Comparison of ENCODE assay signal across 11 cellular contexts in the genomic region with DNA sequence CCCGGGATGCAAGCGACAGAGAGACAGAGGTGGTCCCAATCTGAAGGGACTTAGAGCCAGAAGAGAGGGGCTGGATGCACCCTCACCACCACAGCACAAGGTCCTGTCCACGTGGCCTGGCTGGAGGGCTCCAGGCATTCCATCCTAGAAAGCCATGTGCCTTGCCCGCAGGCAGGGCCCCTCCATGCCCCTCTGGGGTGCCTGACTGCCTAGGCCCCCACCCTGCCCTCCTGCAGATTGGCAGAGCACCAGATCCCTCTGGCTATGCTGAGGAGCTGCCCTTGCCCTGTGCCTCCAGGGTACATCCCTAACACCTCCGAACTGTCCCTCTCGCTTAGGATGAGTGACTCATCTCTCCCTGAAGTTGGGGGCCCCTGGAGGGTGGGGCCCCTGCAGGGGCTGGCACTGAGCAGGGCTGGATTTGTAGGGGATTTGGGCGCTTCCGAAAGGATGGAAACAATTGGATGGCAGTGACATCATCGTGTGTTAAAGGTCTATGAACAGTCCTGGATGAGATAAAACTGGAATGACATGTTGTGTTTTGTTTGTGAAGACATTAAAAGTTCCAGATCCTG. TPM values are rescaled to one million over a fixed set of nuclear protein-coding genes. Genes with fewer than 3 reads are reported as not detected.
DNase-seq lines count a peak whose midpoint lies in the region; ATAC-seq and TF ChIP-seq lines count a peak whose summit lies in the region.
"Had no signal": no experiment of that assay in that cellular context is flagged by ENCODE, and none has a peak within 500 bp of the region (broad histone marks: within the 10 kb centered on the region; RNA-seq: fewer than 3 reads in every experiment).

No MANE protein-coding gene starts in this region.

- intact Hi-C loops in aorta (cut with DNase I): loop anchor here (5.0 kb wide), 1 partner anchor 163 kb away; no protein-coding TSS in a partner anchor
- intact Hi-C loops in activated T-helper 1 cell treated with anti-CD3 and anti-CD28 coated beads, Interleukin-12 subunit alpha, Interleukin-12 subunit beta, Interleukin-2, Interleukin-4 antibody, amounts not matched to agents 30 ng/mL and 10 ng/mL and 1 ng/mL, durations not matched to agents 14 hours and 24 hours and 36 hours (cut with micrococcal nuclease): no loop called here

- peaks cover 30% of the 10 kb centered on the region for H3K9me3 Mint-ChIP-seq in activated naive CD8-positive, alpha-beta T cell treated with anti-CD3 and anti-CD28 coated beads, Interleukin-2, amount 50 U/mL, for 24 hours
- H3K9me3 Mint-ChIP-seq in activated naive CD8-positive, alpha-beta T cell treated with anti-CD3 and anti-CD28 coated beads for 36 hours: peaks cover 26% of the 10 kb centered on the region
- peaks cover 32% of the 10 kb centered on the region for H3K9me3 Mint-ChIP-seq in activated T-helper 1 cell treated with anti-CD3 and anti-CD28 coated beads, Interleukin-12 subunit alpha, Interleukin-12 subunit beta, Interleukin-2, Interleukin-4 antibody, amounts not matched to agents 30 ng/mL and 10 ng/mL and 1 ng/mL, durations not matched to agents 14 hours and 24 hours and 36 hours

- TF ChIP-seq CTCF in fibroblast of the aortic adventitia (IDR thresholded peaks at IDR 0.05; ENCODE audit: insufficient read depth, low read length): no peak

- H3K27ac Mint-ChIP-seq in activated naive CD8-positive, alpha-beta T cell treated with anti-CD3 and anti-CD28 coated beads, Interleukin-2, amount 50 U/mL, for 24 hours: no peak overlapping the region
- no peak overlapping the region for H3K27ac Mint-ChIP-seq in activated naive CD8-positive, alpha-beta T cell treated with anti-CD3 and anti-CD28 coated beads for 36 hours
- no peak overlapping the region for H3K27ac Mint-ChIP-seq in activated T-helper 1 cell treated with anti-CD3 and anti-CD28 coated beads, Interleukin-12 subunit alpha, Interleukin-12 subunit beta, Interleukin-2, Interleukin-4 antibody, amounts not matched to agents 30 ng/mL and 10 ng/mL and 1 ng/mL, durations not matched to agents 14 hours and 24 hours and 36 hours

- no peak overlapping the region for H3K4me3 ChIP-seq in fibroblast of the aortic adventitia (ENCODE audit: low read depth, low read length)
- no peak overlapping the region for H3K4me3 ChIP-seq in mucosa of rectum (ENCODE audit: low read length in 2 of 2)
- no peak overlapping the region for H3K4me3 ChIP-seq in aorta (ENCODE audit: low read length in 2 of 2)

- H3K9ac ChIP-seq in mucosa of rectum (ENCODE audit: low read depth in 1 of 2, low read length in 2 of 2): no peak overlapping the region

- no peaks in the 10 kb centered on the region for H3K4me1 Mint-ChIP-seq in activated naive CD8-positive, alpha-beta T cell treated with anti-CD3 and anti-CD28 coated beads, Interleukin-2, amount 50 U/mL, for 24 hours
- peaks cover 4% of the 10 kb centered on the region for H3K4me1 Mint-ChIP-seq in activated naive CD8-positive, alpha-beta T cell treated with anti-CD3 and anti-CD28 coated beads for 36 hours
- H3K4me1 Mint-ChIP-seq in activated T-helper 1 cell treated with anti-CD3 and anti-CD28 coated beads, Interleukin-12 subunit alpha, Interleukin-12 subunit beta, Interleukin-2, Interleukin-4 antibody, amounts not matched to agents 30 ng/mL and 10 ng/mL and 1 ng/mL, durations not matched to agents 14 hours and 24 hours and 36 hours (ENCODE audit: low read depth): no peaks in the 10 kb centered on the region

- H3K27me3 ChIP-seq in mucosa of rectum (ENCODE audit: control insufficient read depth in 2 of 2, insufficient read depth in 2 of 2, low read length in 2 of 2) (no peaks in the 10 kb centered on the region), aorta (ENCODE audit: control insufficient read depth in 1 of 2, insufficient read depth in 2 of 2, low read length in 1 of 2) (no peaks in the 10 kb centered on the region)

- 57 to 59% methylated on average over 9 of the region's 9 CpGs for WGBS in aorta, 2 donors

- H3K36me3 ChIP-seq in mucosa of rectum (ENCODE audit: control insufficient read depth in 2 of 2, insufficient read depth in 2 of 2, low read length in 2 of 2) (peaks cover 12 to 19% of the 10 kb centered on the region in 2 donors), aorta (ENCODE audit: control insufficient read depth in 1 of 2, insufficient read depth in 2 of 2, low read length in 1 of 2) (no peaks in the 10 kb centered on the region)

- H3K27ac ChIP-seq in mucosa of rectum (ENCODE audit: low read depth in 2 of 2, low read length in 2 of 2) (peak overlapping the region; percentile 17 to 28), aorta (ENCODE audit: low read depth in 1 of 2, low read length in 2 of 2) (no peak overlapping the region)

- H3K36me3 Mint-ChIP-seq in activated naive CD8-positive, alpha-beta T cell treated with anti-CD3 and anti-CD28 coated beads, Interleukin-2, amount 50 U/mL, for 24 hours (ENCODE audit: low read depth): peaks cover 50% of the 10 kb centered on the region
- H3K36me3 Mint-ChIP-seq in activated naive CD8-positive, alpha-beta T cell treated with anti-CD3 and anti-CD28 coated beads for 36 hours: peaks cover 62% of the 10 kb centered on the region
- H3K36me3 Mint-ChIP-seq in activated T-helper 1 cell treated with anti-CD3 and anti-CD28 coated beads, Interleukin-12 subunit alpha, Interleukin-12 subunit beta, Interleukin-2, Interleukin-4 antibody, amounts not matched to agents 30 ng/mL and 10 ng/mL and 1 ng/mL, durations not matched to agents 14 hours and 24 hours and 36 hours (ENCODE audit: low read depth): peaks cover 28% of the 10 kb centered on the region

- DNase-seq in activated naive CD8-positive, alpha-beta T cell treated with anti-CD3 and anti-CD28 coated beads, Interleukin-2, amount 50 U/mL, for 24 hours: no peak
- no peak for DNase-seq in activated naive CD8-positive, alpha-beta T cell treated with anti-CD3 and anti-CD28 coated beads for 36 hours
- DNase-seq in fibroblast of the aortic adventitia (ENCODE audit: low read depth) (peak; percentile 16), aorta (no peak), NCI-H2081 treated with DMSO at 0.1 percent for 48 hours (lab: John Stamatoyannopoulos, UW) (no peak)
- no peak for DNase-seq in stimulated activated CD4-positive, alpha-beta T cell treated with anti-CD3 and anti-CD28 coated beads, Interleukin-4, amount 100 ng/mL, for 1 hour
- no peak for DNase-seq in activated T-helper 1 cell treated with anti-CD3 and anti-CD28 coated beads, Interleukin-12 subunit alpha, Interleukin-12 subunit beta, Interleukin-2, Interleukin-4 antibody, amounts not matched to agents 30 ng/mL and 10 ng/mL and 1 ng/mL, durations not matched to agents 14 hours and 24 hours and 36 hours (ENCODE audit: low spot score)
- DNase-seq: activated CD4-positive, alpha-beta T cell treated with anti-CD3 and anti-CD28 coated beads for 4 hours; activated T-cell treated with anti-CD3 and anti-CD28 coated beads, Interleukin-2, amount 50 U/mL, for 4 hours had no signal

- peak; percentile 11 for ATAC-seq in activated naive CD8-positive, alpha-beta T cell treated with anti-CD3 and anti-CD28 coated beads, Interleukin-2, amount 50 U/mL, for 24 hours
- ATAC-seq in aorta (ENCODE audit: low FRiP score): peak; percentile 5
- ATAC-seq: activated T-cell treated with anti-CD3 and anti-CD28 coated beads, Interleukin-2, amount 50 U/mL, for 4 hours had no signal

- H3K4me3 Mint-ChIP-seq in activated naive CD8-positive, alpha-beta T cell treated with anti-CD3 and anti-CD28 coated beads, Interleukin-2, amount 50 U/mL, for 24 hours: no peak overlapping the region
- H3K4me3 Mint-ChIP-seq in activated naive CD8-positive, alpha-beta T cell treated with anti-CD3 and anti-CD28 coated beads for 36 hours: no peak overlapping the region
- H3K4me3 Mint-ChIP-seq in activated T-helper 1 cell treated with anti-CD3 and anti-CD28 coated beads, Interleukin-12 subunit alpha, Interleukin-12 subunit beta, Interleukin-2, Interleukin-4 antibody, amounts not matched to agents 30 ng/mL and 10 ng/mL and 1 ng/mL, durations not matched to agents 14 hours and 24 hours and 36 hours: no peak overlapping the region
- H3K4me3 Mint-ChIP-seq: activated T-cell treated with anti-CD3 and anti-CD28 coated beads, Interleukin-2, amount 50 U/mL, for 4 hours had no signal

- H3K27me3 Mint-ChIP-seq in activated naive CD8-positive, alpha-beta T cell treated with anti-CD3 and anti-CD28 coated beads, Interleukin-2, amount 50 U/mL, for 24 hours: no peaks in the 10 kb centered on the region
- H3K27me3 Mint-ChIP-seq in activated naive CD8-positive, alpha-beta T cell treated with anti-CD3 and anti-CD28 coated beads for 36 hours: no peaks in the 10 kb centered on the region
- no peaks in the 10 kb centered on the region for H3K27me3 Mint-ChIP-seq in activated T-helper 1 cell treated with anti-CD3 and anti-CD28 coated beads, Interleukin-12 subunit alpha, Interleukin-12 subunit beta, Interleukin-2, Interleukin-4 antibody, amounts not matched to agents 30 ng/mL and 10 ng/mL and 1 ng/mL, durations not matched to agents 14 hours and 24 hours and 36 hours (ENCODE audit: insufficient read depth)

- H3K4me1 ChIP-seq in mucosa of rectum (ENCODE audit: control insufficient read depth in 2 of 2, insufficient read depth in 2 of 2, low read length in 2 of 2) (no peaks in the 10 kb centered on the region), aorta (ENCODE audit: control insufficient read depth in 1 of 2, insufficient read depth in 2 of 2, low read length in 2 of 2) (no peaks in the 10 kb centered on the region)

- H3K9me3 ChIP-seq in mucosa of rectum (ENCODE audit: control insufficient read depth in 2 of 2, low read length in 2 of 2) (peaks cover 0 to 6% of the 10 kb centered on the region in 2 donors), aorta (ENCODE audit: control insufficient read depth, low read length) (peaks cover 3% of the 10 kb centered on the region)

RNA-seq across cellular contexts. Expression of gene CHGA, which starts 50.9 kb away (rescaled TPM):
- not detected for total RNA-seq in activated naive CD8-positive, alpha-beta T cell treated with anti-CD3 and anti-CD28 coated beads for 36 hours
- total RNA-seq in fibroblast of the aortic adventitia (ENCODE audit: low replicate concordance) (0.18 TPM in 1 of 2 replicates, not detected in the other), aorta (not detected)
- polyA plus RNA-seq in aorta: 1 to 10 TPM in 1 of 2 donors, under 1 TPM in 1; 0.13 to 4.8 TPM
- not detected in 2 replicates for total RNA-seq in activated T-helper 1 cell treated with anti-CD3 and anti-CD28 coated beads, Interleukin-12 subunit alpha, Interleukin-12 subunit beta, Interleukin-2, Interleukin-4 antibody, amounts not matched to agents 30 ng/mL and 10 ng/mL and 1 ng/mL, durations not matched to agents 14 hours and 24 hours and 36 hours
- total RNA-seq: LHCN-M2 had no signal

Comparison
In these comparisons a context has a peak if more than half of its experiments do, and no peak if none do; other contexts are left out.
1. H3K27ac ChIP-seq: peak in mucosa of rectum (2 of 2); none in aorta (0 of 2).